Comparison of ENCODE assay signal across 1 cellular context in the genomic region with DNA sequence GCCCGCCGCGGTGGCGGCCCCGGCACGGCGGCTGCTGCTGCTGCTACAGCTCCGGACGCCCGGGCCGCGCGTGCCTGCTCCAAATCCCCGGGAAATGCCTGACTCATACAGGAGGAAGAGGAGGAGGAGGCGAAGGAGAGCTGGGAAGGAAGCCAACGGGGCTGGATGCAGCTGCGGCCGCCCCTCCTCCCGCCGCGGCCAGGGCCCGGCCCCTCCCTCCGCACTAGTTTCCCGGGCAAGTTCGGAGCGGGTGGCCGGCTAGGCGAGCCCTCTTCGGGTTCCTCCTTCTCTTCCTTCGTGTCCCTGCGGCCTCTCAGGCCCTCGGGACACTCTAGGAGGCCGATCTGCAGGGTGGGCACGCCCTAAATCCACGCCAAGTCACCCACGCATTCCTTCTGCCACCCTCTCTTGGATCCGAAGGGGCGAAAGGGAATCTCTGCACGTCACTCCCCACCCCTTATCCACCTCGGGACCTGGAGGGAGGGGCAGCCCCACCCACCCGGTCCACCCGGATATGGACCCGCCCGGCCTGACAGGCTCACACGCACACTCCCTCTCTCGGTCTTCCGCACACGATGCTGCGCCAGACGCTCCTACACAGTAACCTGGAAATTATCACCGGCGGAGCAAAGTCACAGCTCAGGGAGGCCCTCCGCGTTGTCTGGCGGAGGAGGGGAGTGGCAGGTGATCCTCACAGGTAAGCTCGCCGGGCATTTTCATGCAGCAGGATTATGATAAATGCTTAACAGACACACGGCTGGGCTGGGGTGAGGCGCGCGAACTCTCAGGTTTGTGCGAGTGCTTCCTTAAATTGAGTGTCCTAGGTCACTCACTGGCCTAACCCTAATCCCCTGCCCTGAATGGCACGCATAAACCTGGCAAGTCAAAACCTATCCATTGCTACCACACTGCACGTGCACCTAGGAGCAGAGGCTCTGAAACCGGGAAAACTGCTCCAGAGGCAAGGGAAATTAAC.
A peak's percentile ranks its signal among the peaks of the same experiment; 100 is the strongest.
TF ChIP-seq lines count a peak whose summit lies in the region.

A gene with protein sequence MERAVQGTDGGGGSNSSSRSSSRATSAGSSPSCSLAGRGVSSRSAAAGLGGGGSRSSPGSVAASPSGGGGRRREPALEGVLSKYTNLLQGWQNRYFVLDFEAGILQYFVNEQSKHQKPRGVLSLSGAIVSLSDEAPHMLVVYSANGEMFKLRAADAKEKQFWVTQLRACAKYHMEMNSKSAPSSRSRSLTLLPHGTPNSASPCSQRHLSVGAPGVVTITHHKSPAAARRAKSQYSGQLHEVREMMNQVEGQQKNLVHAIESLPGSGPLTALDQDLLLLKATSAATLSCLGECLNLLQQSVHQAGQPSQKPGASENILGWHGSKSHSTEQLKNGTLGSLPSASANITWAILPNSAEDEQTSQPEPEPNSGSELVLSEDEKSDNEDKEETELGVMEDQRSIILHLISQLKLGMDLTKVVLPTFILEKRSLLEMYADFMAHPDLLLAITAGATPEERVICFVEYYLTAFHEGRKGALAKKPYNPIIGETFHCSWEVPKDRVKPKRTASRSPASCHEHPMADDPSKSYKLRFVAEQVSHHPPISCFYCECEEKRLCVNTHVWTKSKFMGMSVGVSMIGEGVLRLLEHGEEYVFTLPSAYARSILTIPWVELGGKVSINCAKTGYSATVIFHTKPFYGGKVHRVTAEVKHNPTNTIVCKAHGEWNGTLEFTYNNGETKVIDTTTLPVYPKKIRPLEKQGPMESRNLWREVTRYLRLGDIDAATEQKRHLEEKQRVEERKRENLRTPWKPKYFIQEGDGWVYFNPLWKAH (minus strand): TSS at position 57 of the 976 bp plus-strand sequence. CDS start 83 bp downstream, outside the sequence.
A gene (plus strand): TSS at position 545 of the 976 bp plus-strand sequence. CDS start 7,330 bp downstream, outside the sequence.

TF ChIP-seq in HepG2, 621 proteins besides CTCF, POLR2A, EP300 and RAD21 (continued from another document and continues in another):
- TF ChIP-seq, protein P1, sequence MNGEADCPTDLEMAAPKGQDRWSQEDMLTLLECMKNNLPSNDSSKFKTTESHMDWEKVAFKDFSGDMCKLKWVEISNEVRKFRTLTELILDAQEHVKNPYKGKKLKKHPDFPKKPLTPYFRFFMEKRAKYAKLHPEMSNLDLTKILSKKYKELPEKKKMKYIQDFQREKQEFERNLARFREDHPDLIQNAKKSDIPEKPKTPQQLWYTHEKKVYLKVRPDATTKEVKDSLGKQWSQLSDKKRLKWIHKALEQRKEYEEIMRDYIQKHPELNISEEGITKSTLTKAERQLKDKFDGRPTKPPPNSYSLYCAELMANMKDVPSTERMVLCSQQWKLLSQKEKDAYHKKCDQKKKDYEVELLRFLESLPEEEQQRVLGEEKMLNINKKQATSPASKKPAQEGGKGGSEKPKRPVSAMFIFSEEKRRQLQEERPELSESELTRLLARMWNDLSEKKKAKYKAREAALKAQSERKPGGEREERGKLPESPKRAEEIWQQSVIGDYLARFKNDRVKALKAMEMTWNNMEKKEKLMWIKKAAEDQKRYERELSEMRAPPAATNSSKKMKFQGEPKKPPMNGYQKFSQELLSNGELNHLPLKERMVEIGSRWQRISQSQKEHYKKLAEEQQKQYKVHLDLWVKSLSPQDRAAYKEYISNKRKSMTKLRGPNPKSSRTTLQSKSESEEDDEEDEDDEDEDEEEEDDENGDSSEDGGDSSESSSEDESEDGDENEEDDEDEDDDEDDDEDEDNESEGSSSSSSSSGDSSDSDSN (CRISPR knock-in tag; IDR thresholded peaks at IDR 0.05) = peak; percentile 68; the same call in 1 of the 2 replicates
- TF ChIP-seq, protein P2, sequence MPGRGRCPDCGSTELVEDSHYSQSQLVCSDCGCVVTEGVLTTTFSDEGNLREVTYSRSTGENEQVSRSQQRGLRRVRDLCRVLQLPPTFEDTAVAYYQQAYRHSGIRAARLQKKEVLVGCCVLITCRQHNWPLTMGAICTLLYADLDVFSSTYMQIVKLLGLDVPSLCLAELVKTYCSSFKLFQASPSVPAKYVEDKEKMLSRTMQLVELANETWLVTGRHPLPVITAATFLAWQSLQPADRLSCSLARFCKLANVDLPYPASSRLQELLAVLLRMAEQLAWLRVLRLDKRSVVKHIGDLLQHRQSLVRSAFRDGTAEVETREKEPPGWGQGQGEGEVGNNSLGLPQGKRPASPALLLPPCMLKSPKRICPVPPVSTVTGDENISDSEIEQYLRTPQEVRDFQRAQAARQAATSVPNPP (CRISPR knock-in tag; IDR thresholded peaks at IDR 0.05) = no peak
- TF ChIP-seq SRSF9 (IDR thresholded peaks at IDR 0.05; ENCODE audit: borderline replicate concordance, insufficient read depth, low read depth, low read length, poor library complexity, severe bottlenecking) (no peak), GABPA (IDR thresholded peaks at IDR 0.05; ENCODE audit: low read depth, low read length) (no peak), GABPA (CRISPR knock-in tag; IDR thresholded peaks at IDR 0.05; ENCODE audit: low read depth) (peak; percentile 43; the same call in 1 of the 2 replicates), ZNF790 (CRISPR knock-in tag; IDR thresholded peaks at IDR 0.05; ENCODE audit: borderline replicate concordance) (peak; percentile 41; the same call in 1 of the 2 replicates), KLF6 (CRISPR knock-in tag; IDR thresholded peaks at IDR 0.05) (no peak), BORCS8-MEF2B (CRISPR knock-in tag; IDR thresholded peaks at IDR 0.05) (no peak), JUN (CRISPR knock-in tag; IDR thresholded peaks at IDR 0.05) (no peak), HMG20B (CRISPR knock-in tag; conservative IDR thresholded peaks at IDR 0.05) (peak; percentile 87), SCMH1 (CRISPR knock-in tag; IDR thresholded peaks at IDR 0.05; ENCODE audit: borderline replicate concordance) (no peak), CBX2 (IDR thresholded peaks at IDR 0.05; ENCODE audit: low read depth, low read length) (no peak), CBX2 (CRISPR knock-in tag; IDR thresholded peaks at IDR 0.05; ENCODE audit: low read depth) (no peak), MEF2D (CRISPR knock-in tag; IDR thresholded peaks at IDR 0.05) (no peak), NFIC (IDR thresholded peaks at IDR 0.05; ENCODE audit: low read length) (no peak), ZNF891 (CRISPR knock-in tag; IDR thresholded peaks at IDR 0.05) (no peak), ZNF33B (CRISPR knock-in tag; IDR thresholded peaks at IDR 0.05) (no peak), ZSCAN20 (CRISPR knock-in tag; IDR thresholded peaks at IDR 0.05; ENCODE audit: borderline replicate concordance) (no peak; the same call in 1 of the 2 replicates), ATF7-NPFF (CRISPR knock-in tag; IDR thresholded peaks at IDR 0.05; ENCODE audit: low read depth) (no peak), ZNF598 (CRISPR knock-in tag; IDR thresholded peaks at IDR 0.05; ENCODE audit: borderline replicate concordance) (no peak), ZNF567 (CRISPR knock-in tag; IDR thresholded peaks at IDR 0.05; ENCODE audit: borderline replicate concordance) (no peak), ZNF747 (CRISPR knock-in tag; IDR thresholded peaks at IDR 0.05; ENCODE audit: borderline replicate concordance) (no peak), ZBTB1 (CRISPR knock-in tag; IDR thresholded peaks at IDR 0.05; ENCODE audit: borderline replicate concordance) (no peak), NRL (CRISPR knock-in tag; IDR thresholded peaks at IDR 0.05; ENCODE audit: borderline replicate concordance) (no peak), GPN1 (CRISPR knock-in tag; IDR thresholded peaks at IDR 0.05; ENCODE audit: borderline replicate concordance) (no peak), TMF1 (CRISPR knock-in tag; IDR thresholded peaks at IDR 0.05; ENCODE audit: low read depth) (no peak), MIER2 (CRISPR knock-in tag; IDR thresholded peaks at IDR 0.05) (no peak), FOXK2 (IDR thresholded peaks at IDR 0.05) (no peak), SOX6 (IDR thresholded peaks at IDR 0.05) (no peak), SOX6 (CRISPR knock-in tag; IDR thresholded peaks at IDR 0.05) (peak; percentile 37; the same call in 1 of the 2 replicates)
- TF ChIP-seq, protein P3, sequence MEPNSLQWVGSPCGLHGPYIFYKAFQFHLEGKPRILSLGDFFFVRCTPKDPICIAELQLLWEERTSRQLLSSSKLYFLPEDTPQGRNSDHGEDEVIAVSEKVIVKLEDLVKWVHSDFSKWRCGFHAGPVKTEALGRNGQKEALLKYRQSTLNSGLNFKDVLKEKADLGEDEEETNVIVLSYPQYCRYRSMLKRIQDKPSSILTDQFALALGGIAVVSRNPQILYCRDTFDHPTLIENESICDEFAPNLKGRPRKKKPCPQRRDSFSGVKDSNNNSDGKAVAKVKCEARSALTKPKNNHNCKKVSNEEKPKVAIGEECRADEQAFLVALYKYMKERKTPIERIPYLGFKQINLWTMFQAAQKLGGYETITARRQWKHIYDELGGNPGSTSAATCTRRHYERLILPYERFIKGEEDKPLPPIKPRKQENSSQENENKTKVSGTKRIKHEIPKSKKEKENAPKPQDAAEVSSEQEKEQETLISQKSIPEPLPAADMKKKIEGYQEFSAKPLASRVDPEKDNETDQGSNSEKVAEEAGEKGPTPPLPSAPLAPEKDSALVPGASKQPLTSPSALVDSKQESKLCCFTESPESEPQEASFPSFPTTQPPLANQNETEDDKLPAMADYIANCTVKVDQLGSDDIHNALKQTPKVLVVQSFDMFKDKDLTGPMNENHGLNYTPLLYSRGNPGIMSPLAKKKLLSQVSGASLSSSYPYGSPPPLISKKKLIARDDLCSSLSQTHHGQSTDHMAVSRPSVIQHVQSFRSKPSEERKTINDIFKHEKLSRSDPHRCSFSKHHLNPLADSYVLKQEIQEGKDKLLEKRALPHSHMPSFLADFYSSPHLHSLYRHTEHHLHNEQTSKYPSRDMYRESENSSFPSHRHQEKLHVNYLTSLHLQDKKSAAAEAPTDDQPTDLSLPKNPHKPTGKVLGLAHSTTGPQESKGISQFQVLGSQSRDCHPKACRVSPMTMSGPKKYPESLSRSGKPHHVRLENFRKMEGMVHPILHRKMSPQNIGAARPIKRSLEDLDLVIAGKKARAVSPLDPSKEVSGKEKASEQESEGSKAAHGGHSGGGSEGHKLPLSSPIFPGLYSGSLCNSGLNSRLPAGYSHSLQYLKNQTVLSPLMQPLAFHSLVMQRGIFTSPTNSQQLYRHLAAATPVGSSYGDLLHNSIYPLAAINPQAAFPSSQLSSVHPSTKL (CRISPR knock-in tag; IDR thresholded peaks at IDR 0.05) = peak; percentile 45; the same call in 1 of the 2 replicates
- TF ChIP-seq, protein P4, sequence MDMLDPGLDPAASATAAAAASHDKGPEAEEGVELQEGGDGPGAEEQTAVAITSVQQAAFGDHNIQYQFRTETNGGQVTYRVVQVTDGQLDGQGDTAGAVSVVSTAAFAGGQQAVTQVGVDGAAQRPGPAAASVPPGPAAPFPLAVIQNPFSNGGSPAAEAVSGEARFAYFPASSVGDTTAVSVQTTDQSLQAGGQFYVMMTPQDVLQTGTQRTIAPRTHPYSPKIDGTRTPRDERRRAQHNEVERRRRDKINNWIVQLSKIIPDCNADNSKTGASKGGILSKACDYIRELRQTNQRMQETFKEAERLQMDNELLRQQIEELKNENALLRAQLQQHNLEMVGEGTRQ (IDR thresholded peaks at IDR 0.05; ENCODE audit: low read depth, low read length) = no peak
- TF ChIP-seq, protein P4 (CRISPR knock-in tag; IDR thresholded peaks at IDR 0.05; ENCODE audit: borderline replicate concordance) = no peak
- TF ChIP-seq, protein P5, sequence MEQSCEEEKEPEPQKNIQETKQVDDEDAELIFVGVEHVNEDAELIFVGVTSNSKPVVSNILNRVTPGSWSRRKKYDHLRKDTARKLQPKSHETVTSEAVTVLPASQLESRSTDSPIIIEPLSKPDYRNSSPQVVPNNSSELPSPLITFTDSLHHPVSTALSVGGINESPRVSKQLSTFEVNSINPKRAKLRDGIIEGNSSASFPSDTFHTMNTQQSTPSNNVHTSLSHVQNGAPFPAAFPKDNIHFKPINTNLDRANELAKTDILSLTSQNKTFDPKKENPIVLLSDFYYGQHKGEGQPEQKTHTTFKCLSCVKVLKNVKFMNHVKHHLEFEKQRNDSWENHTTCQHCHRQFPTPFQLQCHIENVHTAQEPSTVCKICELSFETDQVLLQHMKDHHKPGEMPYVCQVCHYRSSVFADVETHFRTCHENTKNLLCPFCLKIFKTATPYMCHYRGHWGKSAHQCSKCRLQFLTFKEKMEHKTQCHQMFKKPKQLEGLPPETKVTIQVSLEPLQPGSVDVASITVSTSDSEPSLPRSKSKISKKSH (CRISPR knock-in tag; IDR thresholded peaks at IDR 0.05; ENCODE audit: borderline replicate concordance) = no peak
- TF ChIP-seq, protein P6, sequence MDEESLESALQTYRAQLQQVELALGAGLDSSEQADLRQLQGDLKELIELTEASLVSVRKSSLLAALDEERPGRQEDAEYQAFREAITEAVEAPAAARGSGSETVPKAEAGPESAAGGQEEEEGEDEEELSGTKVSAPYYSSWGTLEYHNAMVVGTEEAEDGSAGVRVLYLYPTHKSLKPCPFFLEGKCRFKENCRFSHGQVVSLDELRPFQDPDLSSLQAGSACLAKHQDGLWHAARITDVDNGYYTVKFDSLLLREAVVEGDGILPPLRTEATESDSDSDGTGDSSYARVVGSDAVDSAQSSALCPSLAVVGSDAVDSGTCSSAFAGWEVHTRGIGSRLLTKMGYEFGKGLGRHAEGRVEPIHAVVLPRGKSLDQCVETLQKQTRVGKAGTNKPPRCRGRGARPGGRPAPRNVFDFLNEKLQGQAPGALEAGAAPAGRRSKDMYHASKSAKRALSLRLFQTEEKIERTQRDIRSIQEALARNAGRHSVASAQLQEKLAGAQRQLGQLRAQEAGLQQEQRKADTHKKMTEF (CRISPR knock-in tag; IDR thresholded peaks at IDR 0.05) = no peak
- TF ChIP-seq, protein P7, sequence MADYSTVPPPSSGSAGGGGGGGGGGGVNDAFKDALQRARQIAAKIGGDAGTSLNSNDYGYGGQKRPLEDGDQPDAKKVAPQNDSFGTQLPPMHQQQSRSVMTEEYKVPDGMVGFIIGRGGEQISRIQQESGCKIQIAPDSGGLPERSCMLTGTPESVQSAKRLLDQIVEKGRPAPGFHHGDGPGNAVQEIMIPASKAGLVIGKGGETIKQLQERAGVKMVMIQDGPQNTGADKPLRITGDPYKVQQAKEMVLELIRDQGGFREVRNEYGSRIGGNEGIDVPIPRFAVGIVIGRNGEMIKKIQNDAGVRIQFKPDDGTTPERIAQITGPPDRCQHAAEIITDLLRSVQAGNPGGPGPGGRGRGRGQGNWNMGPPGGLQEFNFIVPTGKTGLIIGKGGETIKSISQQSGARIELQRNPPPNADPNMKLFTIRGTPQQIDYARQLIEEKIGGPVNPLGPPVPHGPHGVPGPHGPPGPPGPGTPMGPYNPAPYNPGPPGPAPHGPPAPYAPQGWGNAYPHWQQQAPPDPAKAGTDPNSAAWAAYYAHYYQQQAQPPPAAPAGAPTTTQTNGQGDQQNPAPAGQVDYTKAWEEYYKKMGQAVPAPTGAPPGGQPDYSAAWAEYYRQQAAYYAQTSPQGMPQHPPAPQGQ (CRISPR knock-in tag; IDR thresholded peaks at IDR 0.05; ENCODE audit: borderline replicate concordance) = no peak
